Comparison of ENCODE assay signal across 8 cellular contexts in genomic region chr15:62391565-62392262, GRCh38. TPM values are rescaled to one million over a fixed set of nuclear protein-coding genes. Genes with fewer than 3 reads are reported as not detected.
DNase-seq lines count a peak whose midpoint lies in the region; ATAC-seq and TF ChIP-seq lines count a peak whose summit lies in the region.

No MANE protein-coding gene starts in this region.

- H3K27ac Mint-ChIP-seq in naive thymus-derived CD8-positive, alpha-beta T cell: peak overlapping the region in 1 of 10 donors; percentile 87

- no peak for TF ChIP-seq EP300 in upper lobe of left lung (IDR thresholded peaks at IDR 0.05)

- H3K4me1 ChIP-seq in foreskin keratinocyte (peaks cover 6% of the 10 kb centered on the region), upper lobe of left lung (peaks cover 12 to 28% (median 17%) of the 10 kb centered on the region in 4 donors)

- H3K27me3 ChIP-seq in foreskin keratinocyte: peaks cover 2% of the 10 kb centered on the region
- H3K27me3 ChIP-seq in upper lobe of left lung: no peaks in the 10 kb centered on the region

- peaks cover 5 to 29% (median 24%) of the 10 kb centered on the region in 5 donors for H3K27me3 Mint-ChIP-seq in naive thymus-derived CD8-positive, alpha-beta T cell

- ATAC-seq in foreskin keratinocyte (peak; percentile 60), upper lobe of left lung (ENCODE audit: low FRiP score in 2 of 2) (peak; percentile 71 to 83), GM21360 (IDR thresholded peaks at IDR 0.05; ENCODE audit: unreplicated experiment) (no peak)
- ATAC-seq in naive thymus-derived CD8-positive, alpha-beta T cell: peak; percentile 56 to 57

- H3K9me3 Mint-ChIP-seq in naive thymus-derived CD8-positive, alpha-beta T cell: no peaks in the 10 kb centered on the region

- peak overlapping the region; percentile 80 for H3K4me3 ChIP-seq in GM12875 (ENCODE audit: low read depth, low read length)
- peak overlapping the region; percentile 74 to 95 (median 90) for H3K4me3 ChIP-seq in upper lobe of left lung

- DNase-seq in NCI-H2171 (lab: John Stamatoyannopoulos, UW) (peak; percentile 42), foreskin keratinocyte (peak; percentile 22 to 58), upper lobe of left lung (peak; percentile 34 to 92), NOMO-1 treated with dmso at 0.1 percent for 144 hours (lab: John Stamatoyannopoulos, UW; ENCODE audit: unreplicated experiment) (no peak)
- DNase-seq in activated effector memory CD4-positive, alpha-beta T cell treated with Interleukin-2 at 50 U/mL for 16 hours: peak; percentile 6
- peak in 4 of 10 donors; percentile 13 to 29 (median 25) for DNase-seq in naive thymus-derived CD8-positive, alpha-beta T cell

- no peak overlapping the region for H3K27ac ChIP-seq in foreskin keratinocyte
- H3K27ac ChIP-seq in upper lobe of left lung: peak overlapping the region; percentile 69 to 72 (median 70)

- H3K9me3 ChIP-seq in upper lobe of left lung: no peaks in the 10 kb centered on the region

- POLR2A ChIA-PET in naive thymus-derived CD8-positive, alpha-beta T cell (lab: Charles Lee): interaction anchor here (0.6 kb wide), 1 partner anchor 9 kb away, joined by 7 read pairs; no protein-coding TSS in a partner anchor

- TF ChIP-seq POLR2A in upper lobe of left lung (IDR thresholded peaks at IDR 0.05): no peak

- WGBS in upper lobe of left lung, 2 donors: 2 to 3% methylated on average over 13 to 49 of the region's 74 CpGs

- H3K4me1 Mint-ChIP-seq in naive thymus-derived CD8-positive, alpha-beta T cell: peaks cover 12 to 22% (median 18%) of the 10 kb centered on the region in 4 donors

- no peaks in the 10 kb centered on the region for H3K36me3 ChIP-seq in upper lobe of left lung

- no peak for TF ChIP-seq CTCF in GM12875 (IDR thresholded peaks at IDR 0.05; ENCODE audit: borderline replicate concordance, insufficient read depth, low read depth, low read length)
- peak; percentile 67 for TF ChIP-seq CTCF in foreskin keratinocyte (conservative IDR thresholded peaks at IDR 0.05)
- peak in 3 of 6 experiments; percentile 28 to 38 (median 32) for TF ChIP-seq CTCF in upper lobe of left lung (IDR thresholded peaks at IDR 0.05)

- H3K4me3 Mint-ChIP-seq in naive thymus-derived CD8-positive, alpha-beta T cell: peak overlapping the region; percentile 88 to 98 (median 95)

- H3K36me3 Mint-ChIP-seq in naive thymus-derived CD8-positive, alpha-beta T cell: no peaks in the 10 kb centered on the region

RNA-seq across cellular contexts. Expression of gene TLN2, which starts 1.4 kb away (rescaled TPM):
- total RNA-seq in foreskin keratinocyte: 9.3 and 11.2 TPM in 2 replicates
- polyA plus RNA-seq in foreskin keratinocyte: 2.9 and 4.4 TPM in 2 replicates
- total RNA-seq in naive thymus-derived CD8-positive, alpha-beta T cell: 1 to 10 TPM; 1.1 to 1.3 TPM
- polyA plus RNA-seq in naive thymus-derived CD8-positive, alpha-beta T cell: under 1 TPM in 2 of 3 donors, not detected in 1; 0.15 to 0.22 TPM
- total RNA-seq in upper lobe of left lung: 10 to 100 TPM in 4 of 6 donors, 1 to 10 TPM in 2; 5.1 to 17.8 (median 10.9) TPM
